Comparison of ENCODE assay signal across 11 cellular contexts in the genomic region with DNA sequence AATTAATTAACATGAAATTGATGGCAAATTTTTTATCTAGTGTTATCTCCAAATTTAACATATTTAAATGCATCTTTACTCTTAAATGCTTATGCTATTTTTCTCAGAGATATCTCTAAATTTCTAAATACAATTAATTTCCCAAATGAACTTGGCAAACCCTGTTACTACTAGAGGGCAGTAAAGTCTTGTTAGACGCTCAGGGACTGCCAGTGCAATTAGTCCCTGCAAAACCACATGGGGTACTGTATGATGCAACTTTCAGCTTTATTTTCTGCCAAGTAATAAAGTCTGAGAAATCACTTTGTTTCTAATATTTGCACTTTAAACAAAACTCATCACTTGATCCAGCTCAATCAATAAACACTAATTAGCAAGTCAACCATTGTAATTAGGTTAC.
DNase-seq lines count a peak whose midpoint lies in the region; ATAC-seq and TF ChIP-seq lines count a peak whose summit lies in the region.
"Had no signal": no experiment of that assay in that cellular context is flagged by ENCODE, and none has a peak within 500 bp of the region (broad histone marks: within the 10 kb centered on the region; RNA-seq: fewer than 3 reads in every experiment).

No MANE protein-coding gene starts in this region.

- intact Hi-C loops in heart left ventricle (cut with DNase I): no loop called here

- no peak for TF ChIP-seq EP300 in SK-N-SH (IDR thresholded peaks at IDR 0.05; ENCODE audit: borderline replicate concordance in 1 of 2, low read depth in 1 of 2, low read length in 1 of 2)

- H3K9ac ChIP-seq in SK-N-SH: no peak overlapping the region

- TF ChIP-seq CTCF in SK-N-SH (IDR thresholded peaks at IDR 0.05) (no peak), choroid plexus epithelial cell (conservative IDR thresholded peaks at IDR 0.05; ENCODE audit: low read depth, low read length) (no peak), heart left ventricle (IDR thresholded peaks at IDR 0.05) (peak in 1 of 12 donors; percentile 6)

- H2AFZ ChIP-seq in SK-N-SH (ENCODE audit: low read depth): no peak overlapping the region

- no peaks in the 10 kb centered on the region for H3K79me2 ChIP-seq in SK-N-SH (ENCODE audit: insufficient read depth)

- no peaks in the 10 kb centered on the region for H3K9me3 ChIP-seq in SK-N-SH
- H3K9me3 ChIP-seq in heart left ventricle: no peaks in the 10 kb centered on the region
- H3K9me3 ChIP-seq: sigmoid colon had no signal

- H3K9me2 ChIP-seq in SK-N-SH: no peaks in the 10 kb centered on the region

- H3K4me2 ChIP-seq in SK-N-SH: no peak overlapping the region

- H3K36me3 ChIP-seq in SK-N-SH (replicated peaks in 1 of 2; ENCODE audit: control insufficient read depth in 1 of 2, insufficient read depth in 2 of 2, low read length in 1 of 2) (no peaks in the 10 kb centered on the region), heart left ventricle (no peaks in the 10 kb centered on the region)
- H3K36me3 ChIP-seq: sigmoid colon had no signal

- DNase-seq in SK-N-SH: peak; percentile 19
- DNase-seq in NCI-H446 treated with DMSO at 0.1 percent for 48 hours (lab: John Stamatoyannopoulos, UW): peak; percentile 88
- peak; percentile 16 for DNase-seq in choroid plexus epithelial cell (ENCODE audit: low read depth)
- DNase-seq in SKM-1 treated with dmso at 0.1 percent for 144 hours (lab: John Stamatoyannopoulos, UW; ENCODE audit: unreplicated experiment): no peak
- DNase-seq in heart left ventricle: no peak
- DNase-seq in LoVo (ENCODE audit: low spot score): no peak
- DNase-seq: activated CD4-positive, alpha-beta T cell treated with anti-CD3 and anti-CD28 coated beads for 36 hours; activated naive CD8-positive, alpha-beta T cell treated with anti-CD3 and anti-CD28 coated beads for 36 hours; sigmoid colon had no signal

- peaks cover 0 to 2% of the 10 kb centered on the region in 2 experiments; a peak in 2 of 4 replicates for H3K4me1 ChIP-seq in SK-N-SH (ENCODE audit: control insufficient read depth in 1 of 2, insufficient read depth in 2 of 2, low read depth in 1 of 2, low read length in 1 of 2)
- H3K4me1 ChIP-seq in heart left ventricle: no peaks in the 10 kb centered on the region
- H3K4me1 ChIP-seq: sigmoid colon had no signal

- TF ChIP-seq RAD21 in SK-N-SH (IDR thresholded peaks at IDR 0.05; ENCODE audit: low read length): peak; percentile 65

- H3K27me3 ChIP-seq in SK-N-SH (ENCODE audit: insufficient read depth) (no peaks in the 10 kb centered on the region), heart left ventricle (no peaks in the 10 kb centered on the region)
- H3K27me3 ChIP-seq: sigmoid colon had no signal

- H3K27ac ChIP-seq in SK-N-SH (ENCODE audit: low read depth in 2 of 2, low read length in 1 of 2): no peak overlapping the region; a peak in 1 of 4 replicates
- no peak overlapping the region for H3K27ac ChIP-seq in heart left ventricle
- H3K27ac ChIP-seq: sigmoid colon had no signal

- H3F3A ChIP-seq in SK-N-SH (replicated peaks; ENCODE audit: insufficient read depth): no peaks in the 10 kb centered on the region

- POLR2A ChIA-PET in SK-N-SH (lab: Yijun Ruan, JAX): interaction anchor here (1.7 kb wide), 1 partner anchor 76 kb away, joined by 7 read pairs; a partner anchor contains a TSS

- CTCF ChIA-PET in SK-N-SH (lab: Yijun Ruan, JAX): interaction anchor here (1.0 to 2.4 kb wide), 5 partner anchors 15 to 225 kb away, joined by 3 to 10 read pairs (median 3); no protein-coding TSS in a partner anchor

- no peak overlapping the region for H3K4me3 ChIP-seq in SK-N-SH (ENCODE audit: low read depth in 2 of 2, low read length in 1 of 2)
- no peak overlapping the region for H3K4me3 ChIP-seq in choroid plexus epithelial cell (ENCODE audit: low read depth, low read length)
- H3K4me3 ChIP-seq in heart left ventricle: no peak overlapping the region
- H3K4me3 ChIP-seq: sigmoid colon had no signal

- no peaks in the 10 kb centered on the region for H4K20me1 ChIP-seq in SK-N-SH (ENCODE audit: insufficient read depth)

- ATAC-seq in SK-N-SH treated with all-trans-retinoic acid at 6 μM for 48 hours (no peak), HG03196 (IDR thresholded peaks at IDR 0.05; ENCODE audit: unreplicated experiment) (no peak), heart left ventricle (no peak)
- ATAC-seq: activated CD4-positive, alpha-beta T cell treated with anti-CD3 and anti-CD28 coated beads for 36 hours had no signal

- 30% methylated on average over 1 of the region's 1 CpG for WGBS in SK-N-SH (ENCODE audit: low lambda C conversion rate)
- WGBS in heart left ventricle, 4 donors: 10 to 26% (median 19%) methylated on average over 1 of the region's 1 CpG

- no peak for TF ChIP-seq POLR2A in heart left ventricle (IDR thresholded peaks at IDR 0.05)

TF ChIP-seq in SK-N-SH, 30 proteins besides CTCF, POLR2A, EP300 and RAD21:
- TF ChIP-seq FOSL2 (IDR thresholded peaks at IDR 0.05; ENCODE audit: borderline replicate concordance, low read depth): no peak
- TF ChIP-seq MXI1 (IDR thresholded peaks at IDR 0.05; ENCODE audit: low read depth, low read length): peak; percentile 32; the same call in 1 of the 2 replicates

TF ChIP-seq in SK-N-SH treated with all-trans-retinoic acid at 6 μM for 48 hours, 23 proteins besides CTCF, POLR2A, EP300 and RAD21 (continues in another document):
- TF ChIP-seq RARB (CRISPR knock-in tag; IDR thresholded peaks at IDR 0.05) (no peak), SNAI2 (CRISPR knock-in tag; IDR thresholded peaks at IDR 0.05) (no peak), TCF4 (CRISPR knock-in tag; IDR thresholded peaks at IDR 0.05; ENCODE audit: borderline replicate concordance) (no peak), ZNF70 (CRISPR knock-in tag; IDR thresholded peaks at IDR 0.05) (no peak), PPARA (CRISPR knock-in tag; IDR thresholded peaks at IDR 0.05; ENCODE audit: borderline replicate concordance) (no peak), ISL1 (CRISPR knock-in tag; IDR thresholded peaks at IDR 0.05) (no peak), OSR1 (CRISPR knock-in tag; IDR thresholded peaks at IDR 0.05) (no peak), ESRRG (CRISPR knock-in tag; IDR thresholded peaks at IDR 0.05) (no peak), GLIS3 (CRISPR knock-in tag; IDR thresholded peaks at IDR 0.05) (no peak), CSDC2 (CRISPR knock-in tag; IDR thresholded peaks at IDR 0.05) (no peak), ZFP3 (CRISPR knock-in tag; IDR thresholded peaks at IDR 0.05) (no peak), ZC3H10 (CRISPR knock-in tag; IDR thresholded peaks at IDR 0.05) (no peak)
- TF ChIP-seq, protein P1, sequence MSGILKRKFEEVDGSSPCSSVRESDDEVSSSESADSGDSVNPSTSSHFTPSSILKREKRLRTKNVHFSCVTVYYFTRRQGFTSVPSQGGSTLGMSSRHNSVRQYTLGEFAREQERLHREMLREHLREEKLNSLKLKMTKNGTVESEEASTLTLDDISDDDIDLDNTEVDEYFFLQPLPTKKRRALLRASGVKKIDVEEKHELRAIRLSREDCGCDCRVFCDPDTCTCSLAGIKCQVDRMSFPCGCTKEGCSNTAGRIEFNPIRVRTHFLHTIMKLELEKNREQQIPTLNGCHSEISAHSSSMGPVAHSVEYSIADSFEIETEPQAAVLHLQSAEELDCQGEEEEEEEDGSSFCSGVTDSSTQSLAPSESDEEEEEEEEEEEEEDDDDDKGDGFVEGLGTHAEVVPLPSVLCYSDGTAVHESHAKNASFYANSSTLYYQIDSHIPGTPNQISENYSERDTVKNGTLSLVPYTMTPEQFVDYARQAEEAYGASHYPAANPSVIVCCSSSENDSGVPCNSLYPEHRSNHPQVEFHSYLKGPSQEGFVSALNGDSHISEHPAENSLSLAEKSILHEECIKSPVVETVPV (CRISPR knock-in tag; IDR thresholded peaks at IDR 0.05): no peak
- TF ChIP-seq, protein P2, sequence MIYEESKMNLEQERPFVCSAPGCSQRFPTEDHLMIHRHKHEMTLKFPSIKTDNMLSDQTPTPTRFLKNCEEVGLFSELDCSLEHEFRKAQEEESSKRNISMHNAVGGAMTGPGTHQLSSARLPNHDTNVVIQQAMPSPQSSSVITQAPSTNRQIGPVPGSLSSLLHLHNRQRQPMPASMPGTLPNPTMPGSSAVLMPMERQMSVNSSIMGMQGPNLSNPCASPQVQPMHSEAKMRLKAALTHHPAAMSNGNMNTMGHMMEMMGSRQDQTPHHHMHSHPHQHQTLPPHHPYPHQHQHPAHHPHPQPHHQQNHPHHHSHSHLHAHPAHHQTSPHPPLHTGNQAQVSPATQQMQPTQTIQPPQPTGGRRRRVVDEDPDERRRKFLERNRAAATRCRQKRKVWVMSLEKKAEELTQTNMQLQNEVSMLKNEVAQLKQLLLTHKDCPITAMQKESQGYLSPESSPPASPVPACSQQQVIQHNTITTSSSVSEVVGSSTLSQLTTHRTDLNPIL (CRISPR knock-in tag; IDR thresholded peaks at IDR 0.05; ENCODE audit: low read depth): no peak
- TF ChIP-seq, protein P3, sequence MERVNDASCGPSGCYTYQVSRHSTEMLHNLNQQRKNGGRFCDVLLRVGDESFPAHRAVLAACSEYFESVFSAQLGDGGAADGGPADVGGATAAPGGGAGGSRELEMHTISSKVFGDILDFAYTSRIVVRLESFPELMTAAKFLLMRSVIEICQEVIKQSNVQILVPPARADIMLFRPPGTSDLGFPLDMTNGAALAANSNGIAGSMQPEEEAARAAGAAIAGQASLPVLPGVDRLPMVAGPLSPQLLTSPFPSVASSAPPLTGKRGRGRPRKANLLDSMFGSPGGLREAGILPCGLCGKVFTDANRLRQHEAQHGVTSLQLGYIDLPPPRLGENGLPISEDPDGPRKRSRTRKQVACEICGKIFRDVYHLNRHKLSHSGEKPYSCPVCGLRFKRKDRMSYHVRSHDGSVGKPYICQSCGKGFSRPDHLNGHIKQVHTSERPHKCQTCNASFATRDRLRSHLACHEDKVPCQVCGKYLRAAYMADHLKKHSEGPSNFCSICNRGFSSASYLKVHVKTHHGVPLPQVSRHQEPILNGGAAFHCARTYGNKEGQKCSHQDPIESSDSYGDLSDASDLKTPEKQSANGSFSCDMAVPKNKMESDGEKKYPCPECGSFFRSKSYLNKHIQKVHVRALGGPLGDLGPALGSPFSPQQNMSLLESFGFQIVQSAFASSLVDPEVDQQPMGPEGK (CRISPR knock-in tag; IDR thresholded peaks at IDR 0.05; ENCODE audit: borderline replicate concordance): no peak
- TF ChIP-seq, protein P4, sequence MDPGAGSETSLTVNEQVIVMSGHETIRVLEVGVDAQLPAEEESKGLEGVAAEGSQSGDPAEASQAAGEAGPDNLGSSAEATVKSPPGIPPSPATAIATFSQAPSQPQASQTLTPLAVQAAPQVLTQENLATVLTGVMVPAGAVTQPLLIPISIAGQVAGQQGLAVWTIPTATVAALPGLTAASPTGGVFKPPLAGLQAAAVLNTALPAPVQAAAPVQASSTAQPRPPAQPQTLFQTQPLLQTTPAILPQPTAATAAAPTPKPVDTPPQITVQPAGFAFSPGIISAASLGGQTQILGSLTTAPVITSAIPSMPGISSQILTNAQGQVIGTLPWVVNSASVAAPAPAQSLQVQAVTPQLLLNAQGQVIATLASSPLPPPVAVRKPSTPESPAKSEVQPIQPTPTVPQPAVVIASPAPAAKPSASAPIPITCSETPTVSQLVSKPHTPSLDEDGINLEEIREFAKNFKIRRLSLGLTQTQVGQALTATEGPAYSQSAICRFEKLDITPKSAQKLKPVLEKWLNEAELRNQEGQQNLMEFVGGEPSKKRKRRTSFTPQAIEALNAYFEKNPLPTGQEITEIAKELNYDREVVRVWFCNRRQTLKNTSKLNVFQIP (CRISPR knock-in tag; IDR thresholded peaks at IDR 0.05; ENCODE audit: borderline replicate concordance, low read depth): no peak

Comparison
In these comparisons a context has a peak if more than half of its experiments do, and no peak if none do; other contexts are left out.
1. DNase-seq: peak in SK-N-SH (single experiment), NCI-H446 treated with DMSO at 0.1 percent for 48 hours (single experiment) and choroid plexus epithelial cell (single experiment); none in SKM-1 treated with dmso at 0.1 percent for 144 hours (single experiment), heart left ventricle (0 of 5) and LoVo (single experiment).